Comparison of ENCODE assay signal across 10 cellular contexts in the genomic region with DNA sequence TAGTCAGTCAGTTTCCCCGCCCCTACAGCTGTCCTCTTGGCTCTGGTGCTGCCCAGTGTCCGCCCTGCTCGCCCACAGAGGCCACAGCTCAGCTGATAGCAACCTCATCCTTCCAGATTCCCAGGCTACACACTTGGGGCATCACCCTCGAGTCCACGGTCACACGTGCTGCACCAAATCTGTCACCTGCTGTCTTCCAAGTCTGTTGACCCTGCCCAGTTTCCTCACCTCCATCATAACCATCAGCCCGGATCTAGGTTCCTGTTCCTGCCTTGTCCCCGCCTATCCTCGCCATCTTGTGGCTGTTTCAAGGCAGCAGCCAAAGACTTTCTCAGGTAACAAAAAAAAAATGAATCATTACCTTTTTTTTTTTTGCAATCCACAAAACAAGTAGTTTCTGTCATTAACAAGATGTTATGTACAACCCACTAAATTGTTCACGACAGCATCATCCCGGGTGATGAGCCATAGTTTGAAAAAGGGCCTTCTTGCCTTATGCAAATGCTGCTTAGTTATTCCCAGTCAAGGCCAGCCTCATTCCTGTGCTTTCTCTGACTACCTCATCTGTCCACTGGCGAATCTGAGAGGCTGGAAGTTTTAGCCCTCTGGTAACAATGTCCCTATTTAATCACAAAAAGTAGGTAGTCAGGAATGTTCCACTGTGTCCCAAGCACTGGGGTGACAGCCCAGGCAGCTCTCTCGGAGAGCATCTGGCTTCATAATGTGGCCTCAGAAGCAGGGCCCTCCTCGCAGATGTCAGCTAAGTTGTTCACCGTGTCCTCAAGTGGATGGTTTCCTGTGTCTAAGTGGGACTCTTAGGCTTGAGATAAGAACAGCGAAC. TPM values are rescaled to one million over a fixed set of nuclear protein-coding genes. Genes with fewer than 3 reads are reported as not detected.
DNase-seq lines count a peak whose midpoint lies in the region; ATAC-seq, FAIRE-seq and TF ChIP-seq lines count a peak whose summit lies in the region.
"Had no signal": no experiment of that assay in that cellular context is flagged by ENCODE, and none has a peak within 500 bp of the region (broad histone marks: within the 10 kb centered on the region; RNA-seq: fewer than 3 reads in every experiment).

No MANE protein-coding gene starts in this region.

- no peaks in the 10 kb centered on the region for H3K79me2 ChIP-seq in MM.1S (ENCODE audit: low read length)

- CTCF ChIA-PET in Caco-2 (lab: Charles Lee) = no interaction called here

- no peak overlapping the region for H3K9ac ChIP-seq in MM.1S (ENCODE audit: low read length)

- H3K27me3 Mint-ChIP-seq in Caco-2 (ENCODE audit: insufficient read depth, unreplicated experiment) = no peaks in the 10 kb centered on the region
- H3K27me3 Mint-ChIP-seq in nephron (ENCODE audit: low read depth) = no peaks in the 10 kb centered on the region
- H3K27me3 Mint-ChIP-seq: IgD-negative memory B cell had no signal

- H3K4me3 Mint-ChIP-seq in Caco-2 (ENCODE audit: unreplicated experiment) (no peak overlapping the region), nephron (no peak overlapping the region)

- H3K9me3 Mint-ChIP-seq in Caco-2 (ENCODE audit: unreplicated experiment) = no peaks in the 10 kb centered on the region
- no peaks in the 10 kb centered on the region for H3K9me3 Mint-ChIP-seq in nephron
- H3K9me3 Mint-ChIP-seq: IgD-negative memory B cell had no signal

- POLR2A ChIA-PET in Caco-2 (lab: Charles Lee) = no interaction called here

- H3K27me3 ChIP-seq in Caco-2 (replicated peaks; ENCODE audit: control insufficient read depth, insufficient read depth, low read length) (no peaks in the 10 kb centered on the region), brain microvascular endothelial cell (replicated peaks) (no peaks in the 10 kb centered on the region), MM.1S (replicated peaks; ENCODE audit: insufficient read depth, low read length) (no peaks in the 10 kb centered on the region)

- DNase-seq in Caco-2 (no peak), KBM-7 (peak; percentile 69), brain microvascular endothelial cell (peak; percentile 25), left colon (no peak), GM19239 (ENCODE audit: insufficient read length, low spot score) (no peak), MM.1S (no peak)

- FAIRE-seq in GM19239 (lab: Jason Lieb, UNC) = no peak
- FAIRE-seq: frontal cortex had no signal

- H3K36me3 Mint-ChIP-seq in Caco-2 (ENCODE audit: insufficient read depth, unreplicated experiment) = peaks cover 42% of the 10 kb centered on the region
- peaks cover 45% of the 10 kb centered on the region for H3K36me3 Mint-ChIP-seq in nephron (ENCODE audit: low read depth)

- BruUV-seq in Caco-2 (replicated peaks; lab: Mats Ljungman, UMichigan) = no TSS peak

- no peaks in the 10 kb centered on the region for H3F3A ChIP-seq in MM.1S (ENCODE audit: insufficient read depth, low read length)

- in situ Hi-C loops in KBM-7 (cut with MboI; ENCODE audit: low pct_unique_long_range_greater_than_20kb, low sequenced_read_pairs) = no loop called here
- in situ Hi-C loops in brain microvascular endothelial cell (cut with HindIII; ENCODE audit: low pct_ligation_motif_present, low sequenced_read_pairs) = no loop called here

- ATAC-seq in HG03175 (IDR thresholded peaks at IDR 0.05; ENCODE audit: unreplicated experiment) (no peak), left colon (no peak)

- intact Hi-C loops in Caco-2 (cut with micrococcal nuclease; ENCODE audit: unreplicated experiment) (no loop called here), left colon (cut with DNase I, micrococcal nuclease) (no loop called here)

- H3K27ac ChIP-seq in brain microvascular endothelial cell (peak overlapping the region; percentile 59), MM.1S (ENCODE audit: low read length) (no peak overlapping the region)

- no peak overlapping the region for H3K4me2 ChIP-seq in MM.1S (ENCODE audit: low read depth, low read length)

- H3K4me1 Mint-ChIP-seq in Caco-2 (ENCODE audit: low read depth, unreplicated experiment) (peaks cover 6% of the 10 kb centered on the region), nephron (peaks cover 23% of the 10 kb centered on the region)

- no peaks in the 10 kb centered on the region for H3K9me2 ChIP-seq in MM.1S (replicated peaks; ENCODE audit: insufficient read depth, low read length)

- H3K9me3 ChIP-seq in Caco-2 (no peaks in the 10 kb centered on the region), MM.1S (replicated peaks; ENCODE audit: insufficient read depth, low read length) (no peaks in the 10 kb centered on the region)

- H4K20me1 ChIP-seq in MM.1S (ENCODE audit: insufficient read depth, low read length) = no peaks in the 10 kb centered on the region

- no peak overlapping the region for H2AFZ ChIP-seq in MM.1S (ENCODE audit: low read length)

- H3K4me3 ChIP-seq in Caco-2 (ENCODE audit: low read depth, low read length) (no peak overlapping the region), brain microvascular endothelial cell (ENCODE audit: low read depth, low read length) (no peak overlapping the region), MM.1S (ENCODE audit: low read length) (no peak overlapping the region)

- TF ChIP-seq CTCF in Caco-2 (IDR thresholded peaks at IDR 0.05; ENCODE audit: insufficient read depth in 1 of 2, low read depth in 1 of 2, low read length in 1 of 2, severe bottlenecking in 1 of 2, unreplicated experiment in 1 of 2) (peak in 1 of 2 experiments; percentile 35), brain microvascular endothelial cell (IDR thresholded peaks at IDR 0.05; ENCODE audit: low read depth, low read length, missing control alignments) (peak; percentile 43), nephron (IDR thresholded peaks at IDR 0.05; ENCODE audit: unreplicated experiment in 3 of 3) (no peak), MM.1S (IDR thresholded peaks at IDR 0.05; ENCODE audit: low read length) (no peak)

- H3K27ac Mint-ChIP-seq in Caco-2 (ENCODE audit: unreplicated experiment) (peak overlapping the region; percentile 70), nephron (peak overlapping the region; percentile 47 to 78 (median 72))

- H3K36me3 ChIP-seq in Caco-2 (ENCODE audit: control insufficient read depth, insufficient read depth, low read length) (peaks cover 3% of the 10 kb centered on the region), brain microvascular endothelial cell (replicated peaks) (peaks cover 32% of the 10 kb centered on the region), MM.1S (replicated peaks; ENCODE audit: insufficient read depth, low read length) (no peaks in the 10 kb centered on the region)

- H3K4me1 ChIP-seq in Caco-2 = no peaks in the 10 kb centered on the region
- no peaks in the 10 kb centered on the region for H3K4me1 ChIP-seq in MM.1S (ENCODE audit: low read length)

RNA-seq across cellular contexts. Expression of gene MIIP, which starts 4.9 kb away (rescaled TPM):
- total RNA-seq in Caco-2 (2022) = 38.6 and 41.0 TPM in 2 replicates
- total RNA-seq in left colon = 10 to 100 TPM; 16.2 to 22.9 TPM

RNA-seq across cellular contexts. Expression of gene MFN2, which starts 34.1 kb away (rescaled TPM):
- 73.9 and 74.1 TPM in 2 replicates for total RNA-seq in Caco-2 (2022)
- 10 to 100 TPM; 93.9 to 99.6 TPM for total RNA-seq in left colon

RNA-seq across cellular contexts. Expression of gene TNFRSF8, which starts 48.7 kb away (rescaled TPM):
- total RNA-seq in Caco-2 (2022) (not detected in 2 replicates), left colon (under 1 TPM; 0.15 to 0.25 TPM)
- total RNA-seq: frontal cortex had no signal

Comparison
In these comparisons a context has a peak if more than half of its experiments do, and no peak if none do; other contexts are left out.
1. DNase-seq: peak in KBM-7 (single experiment) and brain microvascular endothelial cell (single experiment); none in Caco-2 (0 of 2), left colon (0 of 2), GM19239 (single experiment) and MM.1S (single experiment).